ENCODE assay signal across 19 cellular contexts in the genomic region with DNA sequence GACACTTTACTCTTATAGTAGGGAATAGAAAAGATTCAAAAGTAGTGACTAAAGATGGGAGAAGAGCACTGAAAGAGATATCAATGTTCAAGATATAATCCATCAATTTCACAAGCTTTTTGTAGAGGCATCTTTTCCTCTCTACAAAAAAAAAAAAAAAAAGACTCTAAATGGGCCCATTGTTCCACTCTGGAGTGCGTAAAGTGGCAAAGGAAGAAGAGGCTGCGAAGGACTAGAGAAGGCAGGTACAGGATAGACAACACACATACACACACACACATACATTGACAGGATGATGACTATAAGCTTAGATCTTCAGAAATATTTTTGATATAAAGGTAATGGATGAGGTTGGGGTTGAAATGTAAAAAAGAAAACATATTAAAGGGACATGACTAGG.
"Had no signal": no experiment of that assay in that cellular context is flagged by ENCODE, and none has a peak within 500 bp of the region (broad histone marks: within the 10 kb centered on the region; RNA-seq: fewer than 3 reads in every experiment).

No MANE protein-coding gene starts in this region.

- H3K4me1 ChIP-seq: colonic mucosa, left ventricle myocardium inferior had no signal

- ATAC-seq: activated CD8-positive, alpha-beta memory T cell treated with anti-CD3 and anti-CD28 coated beads, Interleukin-2, amount 10 ng/mL, durations not matched to agents 7 days and 5 days; mucosa of descending colon; natural killer cell; stimulated activated naive B cell treated with anti-CD40 and anti-IgM and Interleukin-4, amounts not matched to agents 10 μg/mL and 1 μg/mL and 100 μg/mL, for 72 hours had no signal

- H3K9me3 Mint-ChIP-seq: natural killer cell had no signal

- H3K36me3 ChIP-seq: colonic mucosa, esophagus squamous epithelium, left ventricle myocardium inferior, neutrophil, transverse colon had no signal

- H3K4me3 ChIP-seq: colonic mucosa, esophagus squamous epithelium, left ventricle myocardium inferior, mucosa of descending colon, transverse colon had no signal

- H3K27ac Mint-ChIP-seq: activated CD8-positive, alpha-beta memory T cell treated with anti-CD3 and anti-CD28 coated beads, Interleukin-2, amount 10 ng/mL, durations not matched to agents 7 days and 5 days; natural killer cell had no signal

- H3K27me3 Mint-ChIP-seq: activated CD8-positive, alpha-beta memory T cell treated with anti-CD3 and anti-CD28 coated beads, Interleukin-2, amount 10 ng/mL, durations not matched to agents 7 days and 5 days; stimulated activated naive B cell treated with anti-CD40 and anti-IgM and Interleukin-4, amounts not matched to agents 10 μg/mL and 1 μg/mL and 100 μg/mL, for 72 hours had no signal

- H3K9me3 ChIP-seq: colonic mucosa, esophagus squamous epithelium, left ventricle myocardium inferior, mucosa of descending colon, neutrophil, transverse colon had no signal

- DNase-seq: activated CD4-positive, alpha-beta T cell treated with anti-CD3 and anti-CD28 coated beads, Interleukin-2, amount 50 U/mL, for 1 hour; activated CD4-positive, CD25-positive, alpha-beta regulatory T cell; activated CD8-positive, alpha-beta memory T cell treated with anti-CD3 and anti-CD28 coated beads, Interleukin-2, amount 10 ng/mL, durations not matched to agents 7 days and 5 days; activated naive CD4-positive, alpha-beta T cell treated with Interleukin-2 at 50 U/mL for 16 hours; activated T-cell treated with anti-CD3 and anti-CD28 coated beads, Interleukin-2, amount 50 U/mL, for 48 hours; amniotic stem cell; colonic mucosa; effector CD4-positive, alpha-beta T cell; esophagus squamous epithelium; glutamatergic neuron; left ventricle myocardium inferior; mucosa of descending colon; natural killer cell; posterior cingulate gyrus; SIG-M5; stimulated activated CD4-positive, alpha-beta T cell treated with anti-CD3 and anti-CD28 coated beads, Interleukin-2, amount 100 ng/mL, for 48 hours; stimulated activated naive B cell treated with anti-CD40 and anti-IgM and Interleukin-4, amounts not matched to agents 10 μg/mL and 1 μg/mL and 100 μg/mL, for 72 hours; transverse colon had no signal

- H3K4me3 Mint-ChIP-seq: activated CD8-positive, alpha-beta memory T cell treated with anti-CD3 and anti-CD28 coated beads, Interleukin-2, amount 10 ng/mL, durations not matched to agents 7 days and 5 days; natural killer cell; stimulated activated naive B cell treated with anti-CD40 and anti-IgM and Interleukin-4, amounts not matched to agents 10 μg/mL and 1 μg/mL and 100 μg/mL, for 72 hours had no signal

- H3K27ac ChIP-seq: colonic mucosa, esophagus squamous epithelium, left ventricle myocardium inferior, neutrophil, transverse colon had no signal

- H3K27me3 ChIP-seq: colonic mucosa, esophagus squamous epithelium, neutrophil, transverse colon had no signal

- H3K36me3 Mint-ChIP-seq: natural killer cell had no signal
